2 cellular contexts compared by ENCODE assay signal in genomic region chr6:15205321-15205720, GRCh38.
TF ChIP-seq lines count a peak whose summit lies in the region.

No MANE protein-coding gene starts in this region.

TF ChIP-seq in GM23338, 12 proteins besides CTCF, POLR2A, EP300 and RAD21 (continued from another document):
- TF ChIP-seq REST (IDR thresholded peaks at IDR 0.05; ENCODE audit: unreplicated experiment) (no peak), ETS1 (IDR thresholded peaks at IDR 0.05) (no peak), ZNF114 (CRISPR knock-in tag; IDR thresholded peaks at IDR 0.05) (no peak), EZH2phosphoT487 (IDR thresholded peaks at IDR 0.05; ENCODE audit: unreplicated experiment) (no peak), POLR2AphosphoS5 (IDR thresholded peaks at IDR 0.05; ENCODE audit: low read depth) (no peak), ZNF331 (CRISPR knock-in tag; IDR thresholded peaks at IDR 0.05; ENCODE audit: low read depth) (no peak), ZNF462 (CRISPR knock-in tag; IDR thresholded peaks at IDR 0.05) (no peak), CREB1 (CRISPR knock-in tag; IDR thresholded peaks at IDR 0.05; ENCODE audit: low read depth) (no peak), JUNB (IDR thresholded peaks at IDR 0.05; ENCODE audit: unreplicated experiment) (no peak)

TF ChIP-seq in H1, 55 proteins besides CTCF, POLR2A, EP300 and RAD21 (continued from another document):
- no peak for TF ChIP-seq GABPA (IDR thresholded peaks at IDR 0.05; ENCODE audit: borderline replicate concordance, insufficient read depth, low read length)
- no peak for TF ChIP-seq KDM1A (IDR thresholded peaks at IDR 0.05; ENCODE audit: borderline replicate concordance, low read length)
- TF ChIP-seq EZH2 (IDR thresholded peaks at IDR 0.05; ENCODE audit: low read depth, low read length, severe bottlenecking), result no peak
- no peak for TF ChIP-seq SP2 (IDR thresholded peaks at IDR 0.05; ENCODE audit: low read length)
- TF ChIP-seq SAP30 (IDR thresholded peaks at IDR 0.05; ENCODE audit: insufficient read depth, insufficient replicate concordance, low read length), result no peak
